Comparison of ENCODE assay signal across 17 cellular contexts in genomic region chr9:100277166-100277979, GRCh38.
A peak's percentile ranks its signal among the peaks of the same experiment; 100 is the strongest.
DNase-seq lines count a peak whose midpoint lies in the region; ATAC-seq, FAIRE-seq and TF ChIP-seq lines count a peak whose summit lies in the region.
"Had no signal": no experiment of that assay in that cellular context is flagged by ENCODE, and none has a peak within 500 bp of the region (broad histone marks: within the 10 kb centered on the region; RNA-seq: fewer than 3 reads in every experiment).

No MANE protein-coding gene starts in this region.

- peaks cover 12% of the 10 kb centered on the region for H3F3A ChIP-seq in GM23248 (ENCODE audit: insufficient read depth)

- no peaks in the 10 kb centered on the region for H3K36me3 ChIP-seq in GM23248 (ENCODE audit: low read depth)
- H3K36me3 ChIP-seq: prostate gland had no signal

- CTCF ChIA-PET in A549 (lab: Yijun Ruan, JAX): interaction anchor here (0.7 to 1.4 kb wide), 2 partner anchors 27 to 55 kb away, joined by 3 read pairs; no protein-coding TSS in a partner anchor

- no peaks in the 10 kb centered on the region for H3K9me2 ChIP-seq in GM23248 (ENCODE audit: insufficient read depth)

- no peak overlapping the region for H2AFZ ChIP-seq in GM23248

- FAIRE-seq in A549 (lab: Jason Lieb, UNC): no peak
- FAIRE-seq: endothelial cell of umbilical vein, GM12892, TTC549 had no signal

- TF ChIP-seq CTCF in A549 (IDR thresholded peaks at IDR 0.05): no peak

- no peaks in the 10 kb centered on the region for H3K27me3 ChIP-seq in GM23248 (replicated peaks; ENCODE audit: insufficient read depth)
- H3K27me3 ChIP-seq: upper lobe of left lung had no signal

- H4K20me1 ChIP-seq in GM23248 (ENCODE audit: insufficient read depth): no peaks in the 10 kb centered on the region

- in situ Hi-C loops in GM23248 (cut with MboI): no loop called here

- H3K4me1 ChIP-seq in A549 (peaks cover 8% of the 10 kb centered on the region; the same call in 2 of the 3 replicates), GM23248 (ENCODE audit: insufficient read depth) (peaks cover 13% of the 10 kb centered on the region)
- H3K4me1 ChIP-seq: prostate gland, upper lobe of left lung had no signal

- no peak for ATAC-seq in A549

- no peak for TF ChIP-seq POLR2A in A549 (IDR thresholded peaks at IDR 0.05; ENCODE audit: low read length)

- no peak overlapping the region for H3K4me3 ChIP-seq in A549
- no peak overlapping the region for H3K4me3 ChIP-seq in GM23248
- H3K4me3 ChIP-seq: prostate gland, upper lobe of left lung had no signal

- H3K9ac ChIP-seq in GM23248: no peak overlapping the region

- H3K9me3 ChIP-seq in A549 (no peaks in the 10 kb centered on the region), GM23248 (ENCODE audit: low read depth) (no peaks in the 10 kb centered on the region)
- H3K9me3 ChIP-seq: prostate gland, upper lobe of left lung had no signal

- no peak for TF ChIP-seq RAD21 in A549 (conservative IDR thresholded peaks at IDR 0.05 in 1 of 2, IDR thresholded peaks at IDR 0.05 in 1 of 2)

- H3K4me2 ChIP-seq in A549: 0 out of 3 replicates have a peak overlapping the region, but pooled peaks have one; percentile 12
- H3K4me2 ChIP-seq in GM23248 (ENCODE audit: unreplicated experiment): peak overlapping the region; percentile 23

- H3K79me2 ChIP-seq in GM23248 (ENCODE audit: insufficient read depth): no peaks in the 10 kb centered on the region

- no peak for TF ChIP-seq EP300 in A549 (IDR thresholded peaks at IDR 0.05)

- DNase-seq in A549 (ENCODE audit: low read depth in 1 of 2, low spot score in 1 of 2): no peak
- peak; percentile 92 for DNase-seq in GM23248
- DNase-seq in amniotic epithelial cell (ENCODE audit: low read depth): peak; percentile 58
- DNase-seq in glomerular visceral epithelial cell (ENCODE audit: extremely low spot score): peak; percentile 70
- DNase-seq in NCI-H524 (lab: John Stamatoyannopoulos, UW): no peak
- DNase-seq in NCI-H345 (lab: John Stamatoyannopoulos, UW): no peak
- DNase-seq in NCI-H2029 treated with DMSO at 0.1 percent for 48 hours (lab: John Stamatoyannopoulos, UW): no peak
- no peak for DNase-seq in globus pallidus (ENCODE audit: low spot score)
- DNase-seq: activated CD8-positive, alpha-beta memory T cell treated with anti-CD3 and anti-CD28 coated beads for 24 hours; activated gamma-delta T cell; DMS53; KBM-7; upper lobe of left lung had no signal

- 47% methylated on average over 5 of the region's 5 CpGs for WGBS in A549 (ENCODE audit: missing lambda C conversion rate)
- 30 to 35% methylated on average over 5 of the region's 5 CpGs for WGBS in GM23248 (ENCODE audit: low coverage in 1 of 2, low lambda C conversion rate in 2 of 2, missing lambda C conversion rate in 2 of 2), 2 experiments

- no peak overlapping the region for H3K27ac ChIP-seq in A549
- peak overlapping the region; percentile 39 for H3K27ac ChIP-seq in GM23248
- H3K27ac ChIP-seq: prostate gland, upper lobe of left lung had no signal

- POLR2A ChIA-PET in A549 (lab: Yijun Ruan, JAX): no interaction called here

TF ChIP-seq in A549, 52 proteins besides CTCF, POLR2A, EP300 and RAD21:
- TF ChIP-seq FOSL2 (IDR thresholded peaks at IDR 0.05) (no peak), FOSL2 (CRISPR knock-in tag; IDR thresholded peaks at IDR 0.05) (no peak), HDAC2 (IDR thresholded peaks at IDR 0.05) (no peak), TP53 (CRISPR knock-in tag; IDR thresholded peaks at IDR 0.05) (no peak)

Comparison
In these comparisons a context has a peak if more than half of its experiments do, and no peak if none do; other contexts are left out.
1. DNase-seq: peak in GM23248 (single experiment), amniotic epithelial cell (single experiment) and glomerular visceral epithelial cell (single experiment); none in A549 (0 of 2), NCI-H524 (0 of 2), NCI-H345 (single experiment), NCI-H2029 treated with DMSO at 0.1 percent for 48 hours (single experiment) and globus pallidus (single experiment).